11 cellular contexts compared by ENCODE assay signal in genomic region chr1:161662684-161663339, GRCh38. TPM values are rescaled to one million over a fixed set of nuclear protein-coding genes. Genes with fewer than 3 reads are reported as not detected.
A peak's percentile ranks its signal among the peaks of the same experiment; 100 is the strongest.
DNase-seq lines count a peak whose midpoint lies in the region; ATAC-seq and TF ChIP-seq lines count a peak whose summit lies in the region.
"Not testable (repeated sequence)": the region's sequence is repeated elsewhere in the genome, so short reads cannot be mapped to it uniquely, and the experiment has no call there.
"Had no signal": no experiment of that assay in that cellular context is flagged by ENCODE, and none has a peak within 500 bp of the region (broad histone marks: within the 10 kb centered on the region; RNA-seq: fewer than 3 reads in every experiment).

FCGR2B (plus strand) TSS chr1:161663143; CDS start chr1:161663242, 99 bp downstream.

- H3K36me3 ChIP-seq in adrenal gland (replicated peaks in 1 of 2); lower lobe of right lung; upper lobe of right lung: not testable (repeated sequence)

- not testable (repeated sequence) for H3K4me1 ChIP-seq in adrenal gland (replicated peaks in 1 of 2); lower lobe of right lung; upper lobe of right lung

- not testable (repeated sequence) for H3K9me3 ChIP-seq in adrenal gland (replicated peaks in 1 of 3); lower lobe of right lung; upper lobe of right lung

- ATAC-seq in GM18499 (IDR thresholded peaks at IDR 0.05; ENCODE audit: insufficient read depth, unreplicated experiment): peak; percentile 44
- ATAC-seq in GM19324 (IDR thresholded peaks at IDR 0.05; ENCODE audit: low FRiP score, unreplicated experiment): peak; percentile 77
- ATAC-seq in GM21529 (IDR thresholded peaks at IDR 0.05; ENCODE audit: unreplicated experiment): peak; percentile 74
- peak; percentile 72 for ATAC-seq in HG02884 (IDR thresholded peaks at IDR 0.05; ENCODE audit: unreplicated experiment)
- ATAC-seq in HG03342 (IDR thresholded peaks at IDR 0.05; ENCODE audit: unreplicated experiment): peak; percentile 72
- peak; percentile 46 to 74 for ATAC-seq in lower lobe of right lung
- peak; percentile 71 for ATAC-seq in upper lobe of right lung

- not testable (repeated sequence) for H3K27ac ChIP-seq in adrenal gland, lower lobe of right lung, upper lobe of right lung

- TF ChIP-seq CTCF in adrenal gland (IDR thresholded peaks at IDR 0.05); lower lobe of right lung (IDR thresholded peaks at IDR 0.05); upper lobe of right lung (IDR thresholded peaks at IDR 0.05): not testable (repeated sequence)

- intact Hi-C loops in adrenal gland (cut with DNase I); lower lobe of right lung (cut with DNase I); upper lobe of right lung (cut with DNase I): not testable (repeated sequence)

- H3K4me3 ChIP-seq in adrenal gland, lower lobe of right lung, upper lobe of right lung: not testable (repeated sequence)

- H3K27me3 ChIP-seq in adrenal gland; lower lobe of right lung (ENCODE audit: low read depth); upper lobe of right lung: not testable (repeated sequence)

- WGBS in adrenal gland, 4 donors: no CpG with 5 or more reads among the region's 4 CpGs

- DNase-seq in adrenal gland, lower lobe of right lung, upper lobe of right lung: not testable (repeated sequence)

- not testable (repeated sequence) for TF ChIP-seq POLR2A in adrenal gland (IDR thresholded peaks at IDR 0.05)

RNA-seq across cellular contexts. Expression of gene FCGR2B, which starts in this region (rescaled TPM):
- total RNA-seq in adrenal gland: 10 to 100 TPM in 7 of 8 donors, 1 to 10 TPM in 1; 2.1 to 32.1 (median 20.8) TPM
- polyA plus RNA-seq in adrenal gland: 1 to 10 TPM; 3.4 to 6.4 (median 3.5) TPM
- 31.9 TPM for total RNA-seq in lower lobe of right lung
- total RNA-seq in upper lobe of right lung: 30.7 TPM
- total RNA-seq: activated T-helper 2 cell treated with anti-CD3 and anti-CD28 coated beads, Interferon-gamma antibody, Interleukin-2, Interleukin-4, amounts not matched to agents 10 μg/mL and 5 μg/mL and 100 μg/mL, durations not matched to agents 14 hours and 24 hours and 36 hours; SJCRH30 had no signal
- polyA plus RNA-seq: AG04450 had no signal
